Comparison of ENCODE assay signal across 15 cellular contexts in genomic region chr20:4613184-4613583, GRCh38.
DNase-seq lines count a peak whose midpoint lies in the region; ATAC-seq and TF ChIP-seq lines count a peak whose summit lies in the region.
"Had no signal": no experiment of that assay in that cellular context is flagged by ENCODE, and none has a peak within 500 bp of the region (broad histone marks: within the 10 kb centered on the region; RNA-seq: fewer than 3 reads in every experiment).

No MANE protein-coding gene starts in this region.

- H3K36me3 Mint-ChIP-seq in nephron (ENCODE audit: low read depth), result no peaks in the 10 kb centered on the region
- H3K36me3 Mint-ChIP-seq: natural killer cell had no signal

- no peaks in the 10 kb centered on the region for H3K36me3 ChIP-seq in SJCRH30
- H3K36me3 ChIP-seq in A673 (ENCODE audit: insufficient read depth, low read length, poor library complexity, severe bottlenecking), result no peaks in the 10 kb centered on the region

- no peaks in the 10 kb centered on the region for H3K9me3 ChIP-seq in SJCRH30 (replicated peaks)
- no peaks in the 10 kb centered on the region for H3K9me3 ChIP-seq in A673 (ENCODE audit: low read depth, low read length, poor library complexity, severe bottlenecking)

- intact Hi-C loops in A673 (cut with micrococcal nuclease; ENCODE audit: unreplicated experiment), result no loop called here

- no peak overlapping the region for H3K4me3 Mint-ChIP-seq in nephron
- H3K4me3 Mint-ChIP-seq: activated CD8-positive, alpha-beta memory T cell treated with anti-CD3 and anti-CD28 coated beads, Interleukin-2, amount 10 ng/mL, durations not matched to agents 7 days and 5 days; natural killer cell had no signal

- no peak for TF ChIP-seq CTCF in nephron (IDR thresholded peaks at IDR 0.05; ENCODE audit: unreplicated experiment in 3 of 3)
- TF ChIP-seq CTCF in A673 (conservative IDR thresholded peaks at IDR 0.05; ENCODE audit: low read depth, low read length), result no peak

- H3K27me3 ChIP-seq in SJCRH30 (no peaks in the 10 kb centered on the region), A673 (replicated peaks; ENCODE audit: insufficient read depth, low read depth, low read length, poor library complexity) (no peaks in the 10 kb centered on the region)

- peak overlapping the region in 2 of 3 experiments; percentile 30 to 66 for H3K27ac Mint-ChIP-seq in nephron
- H3K27ac Mint-ChIP-seq: activated CD8-positive, alpha-beta memory T cell treated with anti-CD3 and anti-CD28 coated beads, Interleukin-2, amount 10 ng/mL, durations not matched to agents 7 days and 5 days; natural killer cell had no signal

- H3K4me3 ChIP-seq in SJCRH30 (no peak overlapping the region), A673 (ENCODE audit: low read depth, low read length, poor library complexity, severe bottlenecking) (no peak overlapping the region)

- peaks cover 2% of the 10 kb centered on the region for H3K9me3 Mint-ChIP-seq in nephron
- H3K9me3 Mint-ChIP-seq: natural killer cell had no signal

- peaks cover 22% of the 10 kb centered on the region for H3K27me3 Mint-ChIP-seq in nephron (ENCODE audit: low read depth)
- H3K27me3 Mint-ChIP-seq: activated B cell treated with CpG ODN at 0.5 μM for 24 hours had no signal

- no peak for ATAC-seq in HG02884 (IDR thresholded peaks at IDR 0.05; ENCODE audit: unreplicated experiment)
- ATAC-seq in HG03571 (IDR thresholded peaks at IDR 0.05; ENCODE audit: unreplicated experiment), result no peak
- ATAC-seq in GM19452 (IDR thresholded peaks at IDR 0.05; ENCODE audit: unreplicated experiment), result no peak

- POLR2A ChIA-PET in A673 (lab: Charles Lee; ENCODE audit: low non-redundant PET), result interaction anchor here (0.6 kb wide), 2 partner anchors 756 to 1480 kb away, joined by 3 to 4 read pairs; no protein-coding TSS in a partner anchor

- H3K27ac ChIP-seq in SJCRH30 (peak overlapping the region; percentile 84; the same call in 1 of the 2 replicates), epithelial cell of prostate (peak overlapping the region; percentile 29), A673 (ENCODE audit: low read depth, low read length, poor library complexity, severe bottlenecking) (no peak overlapping the region)
- H3K27ac ChIP-seq: HL-60 had no signal

- CTCF ChIA-PET in A673 (lab: Charles Lee), result interaction anchor here (0.7 to 1.2 kb wide), 4 partner anchors 105 to 131 kb away, joined by 3 to 11 read pairs (median 4); partner anchors contain the start of gene PRND

- peaks cover 40% of the 10 kb centered on the region for H3K4me1 Mint-ChIP-seq in nephron

- DNase-seq in AG20443 (ENCODE audit: low spot score) (peak; percentile 53), SJCRH30 (no peak), epithelial cell of prostate (ENCODE audit: low read depth, low spot score) (no peak), A673 (ENCODE audit: low spot score) (no peak)
- DNase-seq: kidney glomerular epithelial cell, NCI-H446 treated with DMSO at 0.1 percent for 48 hours, retina had no signal

- BruUV-seq in A673 (replicated peaks; lab: Mats Ljungman, UMichigan), result no TSS peak

- H3K4me1 ChIP-seq in SJCRH30, result peaks cover 17% of the 10 kb centered on the region
- peaks cover 7% of the 10 kb centered on the region for H3K4me1 ChIP-seq in A673 (ENCODE audit: insufficient read depth, low read length, poor library complexity, severe bottlenecking)
